Comparison of ENCODE assay signal across 24 cellular contexts in genomic region chr6:154347981-154348380, GRCh38. TPM values are rescaled to one million over a fixed set of nuclear protein-coding genes. Genes with fewer than 3 reads are reported as not detected.
"Had no signal": no experiment of that assay in that cellular context is flagged by ENCODE, and none has a peak within 500 bp of the region (broad histone marks: within the 10 kb centered on the region; RNA-seq: fewer than 3 reads in every experiment).

No MANE protein-coding gene starts in this region.

- ATAC-seq: activated CD8-positive, alpha-beta T cell treated with anti-CD3 and anti-CD28 coated beads, Interleukin-2, amount 10 ng/mL, durations not matched to agents 7 days and 5 days; stimulated activated naive B cell treated with anti-CD40 and anti-IgM and Interleukin-4, amounts not matched to agents 10 μg/mL and 1 μg/mL and 100 μg/mL, for 72 hours had no signal

- DNase-seq: activated CD4-positive, alpha-beta T cell treated with anti-CD3 and anti-CD28 coated beads for 1 hour; activated CD4-positive, alpha-beta T cell treated with anti-CD3 and anti-CD28 coated beads, Interleukin-2, amount 50 U/mL, for 1 hour; activated CD8-positive, alpha-beta T cell treated with anti-CD3 and anti-CD28 coated beads, Interleukin-2, amount 10 ng/mL, durations not matched to agents 7 days and 5 days; activated gamma-delta T cell treated with Interleukin-2 at 50 U/mL for 16 hours; activated T-cell treated with anti-CD3 and anti-CD28 coated beads, Interleukin-2, amount 50 U/mL, for 1 hour; aorta; brain microvascular endothelial cell; caudate nucleus; effector CD8-positive, alpha-beta T cell; foreskin melanocyte; mesenchymal stem cell; nephron progenitor cell; occipital lobe; posterior cingulate gyrus; sigmoid colon; stimulated activated CD4-positive, alpha-beta T cell treated with anti-CD3 and anti-CD28 coated beads, Interleukin-2, amount 100 ng/mL, for 48 hours; stimulated activated CD8-positive, alpha-beta memory T cell treated with anti-CD3 and anti-CD28 coated beads, Interleukin-4, amount 100 ng/mL, for 48 hours; stimulated activated naive B cell treated with anti-CD40 and anti-IgM and Interleukin-4, amounts not matched to agents 10 μg/mL and 1 μg/mL and 100 μg/mL, for 72 hours; T-helper 1 cell; T-helper 9 cell had no signal

- H3K27ac ChIP-seq: brain microvascular endothelial cell, sigmoid colon had no signal

- H3K27ac Mint-ChIP-seq: activated CD8-positive, alpha-beta T cell treated with anti-CD3 and anti-CD28 coated beads, Interleukin-2, amount 10 ng/mL, durations not matched to agents 7 days and 5 days; activated naive CD4-positive, alpha-beta T cell treated with anti-CD3 and anti-CD28 coated beads, Interleukin-2, amount 50 U/mL, for 24 hours; dendritic cell treated with granulocyte-macrophage colony-stimulating factor and Interleukin-4, amounts not matched to agents 40 ng/mL and 50 ng/mL, for 4 days; nephron progenitor cell; stimulated activated naive B cell treated with anti-CD40 and anti-IgM and Interleukin-4, amounts not matched to agents 10 μg/mL and 1 μg/mL and 100 μg/mL, for 72 hours; type B pancreatic cell had no signal

- H3K4me3 Mint-ChIP-seq: activated CD8-positive, alpha-beta T cell treated with anti-CD3 and anti-CD28 coated beads, Interleukin-2, amount 10 ng/mL, durations not matched to agents 7 days and 5 days; activated naive CD4-positive, alpha-beta T cell treated with anti-CD3 and anti-CD28 coated beads, Interleukin-2, amount 50 U/mL, for 24 hours; dendritic cell treated with granulocyte-macrophage colony-stimulating factor and Interleukin-4, amounts not matched to agents 40 ng/mL and 50 ng/mL, for 4 days; nephron progenitor cell; stimulated activated naive B cell treated with anti-CD40 and anti-IgM and Interleukin-4, amounts not matched to agents 10 μg/mL and 1 μg/mL and 100 μg/mL, for 72 hours; type B pancreatic cell had no signal

- H3K4me1 ChIP-seq: sigmoid colon had no signal

- H3K9me3 ChIP-seq: sigmoid colon had no signal

- H3K27me3 Mint-ChIP-seq: dendritic cell treated with granulocyte-macrophage colony-stimulating factor and Interleukin-4, amounts not matched to agents 40 ng/mL and 50 ng/mL, for 4 days; type B pancreatic cell had no signal

- H3K36me3 ChIP-seq: brain microvascular endothelial cell, sigmoid colon had no signal

- H3K27me3 ChIP-seq: brain microvascular endothelial cell, sigmoid colon had no signal

- H3K36me3 Mint-ChIP-seq: type B pancreatic cell had no signal

- H3K4me3 ChIP-seq: sigmoid colon had no signal

RNA-seq across cellular contexts. Expression of gene IPCEF1, which starts 8.6 kb away (rescaled TPM):
- total RNA-seq: myocyte had no signal
